ENCODE assay signal across 19 cellular contexts in the genomic region with DNA sequence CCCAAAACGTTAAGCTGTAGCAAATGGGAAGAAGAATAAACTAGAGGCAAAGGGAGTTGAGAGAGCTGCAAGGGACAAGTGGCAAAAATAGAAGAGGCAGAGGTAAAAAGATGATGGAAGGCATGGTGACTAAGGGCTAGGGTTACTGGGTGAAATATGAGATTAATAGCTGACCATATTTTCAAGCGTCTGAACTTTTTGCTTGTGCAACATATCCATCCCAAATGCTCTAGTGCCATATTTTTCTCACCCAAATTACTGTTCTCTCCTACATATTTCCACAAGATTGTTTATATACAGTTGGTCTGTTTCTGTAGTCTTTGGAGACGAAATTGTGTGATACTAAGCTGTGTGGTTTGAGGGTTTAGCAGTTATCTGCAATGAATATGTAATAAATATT.
DNase-seq lines count a peak whose midpoint lies in the region; ATAC-seq and TF ChIP-seq lines count a peak whose summit lies in the region.
"Had no signal": no experiment of that assay in that cellular context is flagged by ENCODE, and none has a peak within 500 bp of the region (broad histone marks: within the 10 kb centered on the region; RNA-seq: fewer than 3 reads in every experiment).

No MANE protein-coding gene starts in this region.

- TF ChIP-seq CTCF in OCI-LY7 (conservative IDR thresholded peaks at IDR 0.05; ENCODE audit: low read length) = no peak
- no peak for TF ChIP-seq CTCF in chondrocyte (IDR thresholded peaks at IDR 0.05)

- H3K9me3 ChIP-seq in OCI-LY7 (ENCODE audit: low read length) (no peaks in the 10 kb centered on the region), right cardiac atrium (ENCODE audit: control insufficient read depth, low read length) (no peaks in the 10 kb centered on the region)
- H3K9me3 ChIP-seq: BLaER1, Caco-2, HAP-1 had no signal

- no peak overlapping the region for H3K4me2 ChIP-seq in OCI-LY7 (ENCODE audit: low read length)
- H3K4me2 ChIP-seq: BLaER1 had no signal

- H3K27me3 ChIP-seq in right cardiac atrium (ENCODE audit: control insufficient read depth, insufficient read depth) = no peaks in the 10 kb centered on the region
- H3K27me3 ChIP-seq: BLaER1 had no signal

- H3K79me2 ChIP-seq in OCI-LY7 (ENCODE audit: insufficient read depth, low read depth, low read length) = no peaks in the 10 kb centered on the region

- intact Hi-C loops in OCI-LY7 (cut with micrococcal nuclease; ENCODE audit: unreplicated experiment) (loop anchor here (5.0 kb wide), 1 partner anchor 335 kb away; no protein-coding TSS in a partner anchor), right cardiac atrium (cut with DNase I) (no loop called here)

- no peaks in the 10 kb centered on the region for H3K9me2 ChIP-seq in OCI-LY7 (ENCODE audit: insufficient read depth, low read length)

- BruUV-seq in OCI-LY7 (replicated peaks; lab: Mats Ljungman, UMichigan) = no TSS peak

- POLR2A ChIA-PET in OCI-LY7 (lab: Charles Lee) = interaction anchor here (0.6 to 1.3 kb wide), 4 partner anchors 8 to 62 kb away, joined by 3 read pairs; no protein-coding TSS in a partner anchor

- H3K27me3 Mint-ChIP-seq in chondrocyte (ENCODE audit: low read depth) (no peaks in the 10 kb centered on the region), immature natural killer cell (ENCODE audit: low read depth in 3 of 3) (peaks cover 0 to 2% (median 0%) of the 10 kb centered on the region in 3 donors)

- peak overlapping the region; percentile 7; the same call in 1 of the 2 replicates for H2AFZ ChIP-seq in OCI-LY7 (ENCODE audit: low read length)

- peaks cover 70% of the 10 kb centered on the region for H3K4me1 Mint-ChIP-seq in chondrocyte (ENCODE audit: low read depth)
- H3K4me1 Mint-ChIP-seq in immature natural killer cell = no peaks in the 10 kb centered on the region
- H3K4me1 Mint-ChIP-seq: CD4-positive, CD25-positive, alpha-beta regulatory T cell had no signal

- no peaks in the 10 kb centered on the region for H4K20me1 ChIP-seq in OCI-LY7 (ENCODE audit: insufficient read depth, low read length)
- H4K20me1 ChIP-seq: BLaER1 had no signal

- H3K9me3 Mint-ChIP-seq in chondrocyte (ENCODE audit: low read depth) = no peaks in the 10 kb centered on the region
- H3K9me3 Mint-ChIP-seq in immature natural killer cell = peaks cover 0 to 3% (median 0%) of the 10 kb centered on the region in 6 donors
- H3K9me3 Mint-ChIP-seq: CD8-positive, alpha-beta T cell had no signal

- ATAC-seq in right cardiac atrium = no peak
- ATAC-seq: CD8-positive, alpha-beta T cell had no signal

- CTCF ChIA-PET in OCI-LY7 (lab: Charles Lee; ENCODE audit: unreplicated experiment) = no interaction called here

- peak overlapping the region; percentile 84 for H3K27ac Mint-ChIP-seq in chondrocyte (ENCODE audit: unreplicated experiment)
- no peak overlapping the region for H3K27ac Mint-ChIP-seq in immature natural killer cell
- H3K27ac Mint-ChIP-seq: B cell; CD4-positive, CD25-positive, alpha-beta regulatory T cell; CD8-positive, alpha-beta T cell had no signal

- 62% methylated on average over 3 of the region's 3 CpGs for WGBS in right cardiac atrium

- no peak overlapping the region for H3K4me3 Mint-ChIP-seq in chondrocyte (ENCODE audit: unreplicated experiment)
- H3K4me3 Mint-ChIP-seq in immature natural killer cell = no peak overlapping the region
- H3K4me3 Mint-ChIP-seq: B cell; CD4-positive, CD25-positive, alpha-beta regulatory T cell; CD8-positive, alpha-beta T cell had no signal

- H3K27ac ChIP-seq in OCI-LY7 (ENCODE audit: low read depth, low read length, poor library complexity, severe bottlenecking) (no peak overlapping the region), right cardiac atrium (ENCODE audit: low read length) (no peak overlapping the region)
- H3K27ac ChIP-seq: 22Rv1, BLaER1, C4-2B had no signal

- no peaks in the 10 kb centered on the region for H3K36me3 ChIP-seq in OCI-LY7 (ENCODE audit: insufficient read depth, low read length)
- H3K36me3 ChIP-seq: BLaER1, HAP-1 had no signal

- peaks cover 12% of the 10 kb centered on the region for H3K4me1 ChIP-seq in OCI-LY7 (ENCODE audit: insufficient read depth, low read length, poor library complexity, severe bottlenecking)
- H3K4me1 ChIP-seq in right cardiac atrium (ENCODE audit: control insufficient read depth, insufficient read depth, low read length) = no peaks in the 10 kb centered on the region
- H3K4me1 ChIP-seq: Caco-2 had no signal

- DNase-seq in HCEC 1CT = peak; percentile 10
- DNase-seq in OCI-LY7 (ENCODE audit: low spot score) = no peak
- no peak for DNase-seq in chondrocyte (ENCODE audit: low spot score)
- DNase-seq in myocyte (ENCODE audit: low read depth) = peak; percentile 46
- DNase-seq in middle frontal gyrus (ENCODE audit: extremely low spot score, low spot score) = no peak
- DNase-seq in right cardiac atrium = no peak
- DNase-seq in immature natural killer cell = no peak
- DNase-seq in superior temporal gyrus (ENCODE audit: extremely low spot score) = no peak
- DNase-seq: Caco-2; CD4-positive, CD25-positive, alpha-beta regulatory T cell; CD8-positive, alpha-beta T cell; DMS153; DND-41; GOT3 had no signal

- H3K36me3 Mint-ChIP-seq in chondrocyte (ENCODE audit: low read depth) (no peaks in the 10 kb centered on the region), immature natural killer cell (no peaks in the 10 kb centered on the region)
- H3K36me3 Mint-ChIP-seq: CD4-positive, CD25-positive, alpha-beta regulatory T cell; CD8-positive, alpha-beta T cell had no signal

- H3K4me3 ChIP-seq in OCI-LY7 (ENCODE audit: low read depth, low read length, poor library complexity, severe bottlenecking) (no peak overlapping the region), right cardiac atrium (ENCODE audit: low read length) (no peak overlapping the region)
- H3K4me3 ChIP-seq: BLaER1, HAP-1 had no signal

Comparison
In these comparisons a context has a peak if more than half of its experiments do, and no peak if none do; other contexts are left out.
1. DNase-seq: peak in HCEC 1CT (single experiment) and myocyte (single experiment); none in OCI-LY7 (single experiment), chondrocyte (single experiment), middle frontal gyrus (single experiment), right cardiac atrium (0 of 3), immature natural killer cell (0 of 3) and superior temporal gyrus (single experiment).